ENCODE assay signal across 24 cellular contexts in genomic region chr6:89528865-89529264, GRCh38.
"Had no signal": no experiment of that assay in that cellular context is flagged by ENCODE, and none has a peak within 500 bp of the region (broad histone marks: within the 10 kb centered on the region; RNA-seq: fewer than 3 reads in every experiment).

No MANE protein-coding gene starts in this region.

- H3K4me1 ChIP-seq: breast epithelium had no signal

- H3K9me3 ChIP-seq: ascending aorta, breast epithelium, heart left ventricle had no signal

- DNase-seq: activated B cell treated with CpG ODN at 0.5 μM for 24 hours; activated CD4-positive, alpha-beta memory T cell treated with anti-CD3 and anti-CD28 coated beads for 36 hours; activated CD4-positive, alpha-beta T cell treated with anti-CD3 and anti-CD28 coated beads, Interleukin-2, amount 10 ng/mL, durations not matched to agents 24 days and 14 days; activated CD8-positive, alpha-beta memory T cell treated with anti-CD3 and anti-CD28 coated beads, Interleukin-2, amount 10 ng/mL, durations not matched to agents 7 days and 5 days; activated CD8-positive, alpha-beta memory T cell treated with anti-CD3 and anti-CD28 coated beads, Interleukin-2, amount 50 U/mL, for 4 hours; activated CD8-positive, alpha-beta T cell treated with anti-CD3 and anti-CD28 coated beads, Interleukin-2, amount 10 ng/mL, durations not matched to agents 7 days and 5 days; activated effector memory CD4-positive, alpha-beta T cell treated with anti-CD3 and anti-CD28 coated beads, Interleukin-2, amount 50 U/mL, for 16 hours; activated naive CD4-positive, alpha-beta T cell treated with anti-CD3 and anti-CD28 coated beads for 36 hours; activated naive CD8-positive, alpha-beta T cell treated with anti-CD3 and anti-CD28 coated beads, Interleukin-2, amount 10 ng/mL, durations not matched to agents 7 days and 5 days; activated T-cell treated with anti-CD3 and anti-CD28 coated beads, Interleukin-2, amount 50 U/mL, for 1 hour; activated T-cell treated with anti-CD3 and anti-CD28 coated beads, Interleukin-2, amount 50 U/mL, for 48 hours; central memory CD4-positive, alpha-beta T cell; dorsolateral prefrontal cortex; effector memory CD4-positive, alpha-beta T cell; endodermal cell; foreskin fibroblast; glutamatergic neuron; heart left ventricle; T1000; WERI-Rb-1 had no signal

- H3K27ac ChIP-seq: ascending aorta, breast epithelium, cardiac muscle cell, coronary artery, dorsolateral prefrontal cortex, heart left ventricle, WERI-Rb-1 had no signal

- H3K36me3 ChIP-seq: ascending aorta, breast epithelium, cardiac muscle cell, heart left ventricle, WERI-Rb-1 had no signal

- H3K4me3 ChIP-seq: ascending aorta, breast epithelium, cardiac muscle cell, coronary artery, dorsolateral prefrontal cortex, heart left ventricle had no signal

- H3K27me3 ChIP-seq: ascending aorta, breast epithelium, cardiac muscle cell, dorsolateral prefrontal cortex, heart left ventricle had no signal
